In the genomic region with DNA sequence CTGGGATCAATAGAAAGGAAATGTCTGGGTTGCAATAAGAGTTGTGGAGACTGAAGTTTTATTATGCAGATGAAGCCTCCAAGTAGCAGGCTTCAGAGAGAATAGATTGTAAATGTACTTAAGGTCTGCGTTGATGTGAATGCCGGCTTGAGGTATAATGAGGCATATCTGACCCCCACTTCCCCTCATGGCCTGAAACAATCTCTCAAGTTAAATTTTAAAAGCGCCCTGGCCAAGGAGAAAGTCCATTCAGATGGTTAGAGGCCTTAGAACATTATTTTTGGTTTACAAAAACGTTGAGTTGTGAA, we compare ENCODE assay signal across 8 cellular contexts.
DNase-seq lines count a peak whose midpoint lies in the region; ATAC-seq and TF ChIP-seq lines count a peak whose summit lies in the region.

No MANE protein-coding gene starts in this region.

- TF ChIP-seq CTCF in WI38 (IDR thresholded peaks at IDR 0.05; ENCODE audit: low read depth, low read length): no peak

- no peak for TF ChIP-seq POLR2A in erythroblast (IDR thresholded peaks at IDR 0.05; ENCODE audit: low read length)

- peaks cover 26% of the 10 kb centered on the region for H3K4me1 ChIP-seq in iPS-15b (ENCODE audit: control insufficient read depth, insufficient read depth, low read length)
- H3K4me1 ChIP-seq in stomach smooth muscle (ENCODE audit: control insufficient read depth, insufficient read depth, low read length): peaks cover 22% of the 10 kb centered on the region

- H3K9me3 ChIP-seq in iPS-15b (ENCODE audit: control insufficient read depth, insufficient read depth, low read length): no peaks in the 10 kb centered on the region
- no peaks in the 10 kb centered on the region for H3K9me3 ChIP-seq in stomach smooth muscle (ENCODE audit: control insufficient read depth in 2 of 2, low read length in 2 of 2)

- DNase-seq in NCI-H1105 treated with DMSO at 0.1 percent for 48 hours (lab: John Stamatoyannopoulos, UW) (peak; percentile 22), NCI-H1105 (lab: John Stamatoyannopoulos, UW) (no peak), NK-92 (lab: John Stamatoyannopoulos, UW; ENCODE audit: unreplicated experiment) (no peak), erythroblast (lab: John Stamatoyannopoulos, UW) (no peak)

- peak overlapping the region; percentile 60 for H3K4me3 ChIP-seq in WI38 (ENCODE audit: low read depth, low read length)
- peak overlapping the region; percentile 33 for H3K4me3 ChIP-seq in iPS-15b (ENCODE audit: low read depth, low read length)
- peak overlapping the region; percentile 52 to 97 for H3K4me3 ChIP-seq in stomach smooth muscle (ENCODE audit: low read length in 2 of 2)

- no peaks in the 10 kb centered on the region for H3K27me3 ChIP-seq in iPS-15b (ENCODE audit: control insufficient read depth, insufficient read depth, low read length)
- no peaks in the 10 kb centered on the region for H3K27me3 ChIP-seq in stomach smooth muscle (ENCODE audit: control insufficient read depth in 1 of 2, insufficient read depth in 2 of 2, low read length in 2 of 2)

- no peak for ATAC-seq in GM21447 (IDR thresholded peaks at IDR 0.05; ENCODE audit: unreplicated experiment)

- peak overlapping the region; percentile 79 for H3K27ac ChIP-seq in stomach smooth muscle (ENCODE audit: low read length)

- H3K9ac ChIP-seq in iPS-15b (ENCODE audit: low read depth, low read length) (no peak overlapping the region), stomach smooth muscle (ENCODE audit: low read length in 2 of 2) (peak overlapping the region; percentile 51 to 58)

- H3K36me3 ChIP-seq in iPS-15b (ENCODE audit: control insufficient read depth, insufficient read depth, low read length) (no peaks in the 10 kb centered on the region), stomach smooth muscle (ENCODE audit: control insufficient read depth in 2 of 2, insufficient read depth in 2 of 2, low read length in 2 of 2) (peaks cover 0 to 3% of the 10 kb centered on the region in 2 donors)
